ENCODE assay signal across 24 cellular contexts in genomic region chr10:71646051-71646450, GRCh38.
"Had no signal": no experiment of that assay in that cellular context is flagged by ENCODE, and none has a peak within 500 bp of the region (broad histone marks: within the 10 kb centered on the region; RNA-seq: fewer than 3 reads in every experiment).

No MANE protein-coding gene starts in this region.

- H3K4me3 ChIP-seq: colonic mucosa, esophagus squamous epithelium, gastroesophageal sphincter had no signal

- ATAC-seq: activated CD4-positive, alpha-beta T cell treated with anti-CD3 and anti-CD28 coated beads for 36 hours; activated T-cell treated with anti-CD3 and anti-CD28 coated beads, Interleukin-2, amount 50 U/mL, for 72 hours; gastroesophageal sphincter had no signal

- H3K27ac ChIP-seq: brain microvascular endothelial cell, colonic mucosa, epithelial cell of prostate, esophagus squamous epithelium, gastroesophageal sphincter had no signal

- H3K27me3 ChIP-seq: colonic mucosa, gastroesophageal sphincter had no signal

- H3K9me3 ChIP-seq: colonic mucosa, esophagus squamous epithelium, gastroesophageal sphincter had no signal

- DNase-seq: activated CD4-positive, alpha-beta memory T cell treated with anti-CD3 and anti-CD28 coated beads, Interleukin-2, amount 10 ng/mL, durations not matched to agents 7 days and 5 days; activated CD4-positive, alpha-beta T cell treated with anti-CD3 and anti-CD28 coated beads for 36 hours; activated CD4-positive, alpha-beta T cell treated with anti-CD3 and anti-CD28 coated beads, Interleukin-2, amount 10 ng/mL, durations not matched to agents 7 days and 5 days; activated CD4-positive, alpha-beta T cell treated with anti-CD3 and anti-CD28 coated beads, Interleukin-2, amount 50 U/mL, for 4 hours; activated CD4-positive, CD25-positive, alpha-beta regulatory T cell; activated CD4-positive, CD25-positive, alpha-beta regulatory T cell treated with anti-CD3 and anti-CD28 coated beads, Interleukin-2, amount 50 U/mL, for 72 hours; activated CD8-positive, alpha-beta memory T cell treated with anti-CD3 and anti-CD28 coated beads, Interleukin-2, amount 50 U/mL, for 48 hours; activated gamma-delta T cell; activated naive CD4-positive, alpha-beta T cell; activated naive CD4-positive, alpha-beta T cell treated with anti-CD3 and anti-CD28 coated beads, Interleukin-2, amount 10 ng/mL, durations not matched to agents 7 days and 5 days; activated T-cell treated with anti-CD3 and anti-CD28 coated beads for 4 hours; activated T-cell treated with anti-CD3 and anti-CD28 coated beads, Interleukin-2, amount 50 U/mL, for 24 hours; activated T-cell treated with anti-CD3 and anti-CD28 coated beads, Interleukin-2, amount 50 U/mL, for 72 hours; amniotic stem cell; anterior cingulate cortex; brain microvascular endothelial cell; colonic mucosa; effector CD8-positive, alpha-beta T cell; esophagus squamous epithelium; foreskin melanocyte; head of caudate nucleus; T-helper 2 cell had no signal

- H3K4me1 ChIP-seq: colonic mucosa had no signal

- H3K36me3 ChIP-seq: brain microvascular endothelial cell, colonic mucosa, esophagus squamous epithelium, gastroesophageal sphincter had no signal
